In the genomic region with DNA sequence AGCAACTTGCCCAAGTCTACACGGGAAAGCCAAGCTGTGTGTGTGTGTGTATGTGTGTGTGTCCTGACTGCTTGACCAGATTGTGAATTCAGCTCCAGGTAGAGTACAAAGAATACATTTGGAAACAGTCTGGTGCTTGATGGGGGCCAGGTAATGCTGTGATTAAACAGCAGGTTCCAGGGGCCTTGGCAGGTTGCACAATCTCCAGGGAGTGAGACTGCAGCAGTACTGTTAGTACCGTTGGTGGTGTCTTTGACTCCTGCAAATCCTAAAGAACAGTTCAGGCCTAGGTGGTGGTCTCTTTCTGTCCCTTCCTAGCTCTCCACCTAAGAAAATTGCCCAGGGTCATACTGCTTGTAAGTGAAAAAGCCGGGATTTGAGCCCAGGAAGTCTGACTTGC, we compare ENCODE assay signal across 2 cellular contexts.
TF ChIP-seq lines count a peak whose summit lies in the region.

No MANE protein-coding gene starts in this region.

TF ChIP-seq in HepG2, 621 proteins besides CTCF, POLR2A, EP300 and RAD21:
- TF ChIP-seq CEBPG (CRISPR knock-in tag; IDR thresholded peaks at IDR 0.05) (peak; percentile 59), CEBPB (IDR thresholded peaks at IDR 0.05; ENCODE audit: borderline replicate concordance, low read depth, low read length) (peak; percentile 85)
- TF ChIP-seq, protein P1, sequence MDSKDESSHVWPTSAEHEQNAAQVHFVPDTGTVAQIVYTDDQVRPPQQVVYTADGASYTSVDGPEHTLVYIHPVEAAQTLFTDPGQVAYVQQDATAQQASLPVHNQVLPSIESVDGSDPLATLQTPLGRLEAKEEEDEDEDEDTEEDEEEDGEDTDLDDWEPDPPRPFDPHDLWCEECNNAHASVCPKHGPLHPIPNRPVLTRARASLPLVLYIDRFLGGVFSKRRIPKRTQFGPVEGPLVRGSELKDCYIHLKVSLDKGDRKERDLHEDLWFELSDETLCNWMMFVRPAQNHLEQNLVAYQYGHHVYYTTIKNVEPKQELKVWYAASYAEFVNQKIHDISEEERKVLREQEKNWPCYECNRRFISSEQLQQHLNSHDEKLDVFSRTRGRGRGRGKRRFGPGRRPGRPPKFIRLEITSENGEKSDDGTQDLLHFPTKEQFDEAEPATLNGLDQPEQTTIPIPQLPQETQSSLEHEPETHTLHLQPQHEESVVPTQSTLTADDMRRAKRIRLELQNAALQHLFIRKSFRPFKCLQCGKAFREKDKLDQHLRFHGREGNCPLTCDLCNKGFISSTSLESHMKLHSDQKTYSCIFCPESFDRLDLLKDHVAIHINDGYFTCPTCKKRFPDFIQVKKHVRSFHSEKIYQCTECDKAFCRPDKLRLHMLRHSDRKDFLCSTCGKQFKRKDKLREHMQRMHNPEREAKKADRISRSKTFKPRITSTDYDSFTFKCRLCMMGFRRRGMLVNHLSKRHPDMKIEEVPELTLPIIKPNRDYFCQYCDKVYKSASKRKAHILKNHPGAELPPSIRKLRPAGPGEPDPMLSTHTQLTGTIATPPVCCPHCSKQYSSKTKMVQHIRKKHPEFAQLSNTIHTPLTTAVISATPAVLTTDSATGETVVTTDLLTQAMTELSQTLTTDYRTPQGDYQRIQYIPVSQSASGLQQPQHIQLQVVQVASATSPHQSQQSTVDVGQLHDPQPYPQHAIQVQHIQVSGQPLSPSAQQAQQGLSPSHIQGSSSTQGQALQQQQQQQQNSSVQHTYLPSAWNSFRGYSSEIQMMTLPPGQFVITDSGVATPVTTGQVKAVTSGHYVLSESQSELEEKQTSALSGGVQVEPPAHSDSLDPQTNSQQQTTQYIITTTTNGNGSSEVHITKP (CRISPR knock-in tag; IDR thresholded peaks at IDR 0.05; ENCODE audit: low read depth): no peak

TF ChIP-seq in H1, 55 proteins besides CTCF, POLR2A, EP300 and RAD21:
- TF ChIP-seq, protein P2, sequence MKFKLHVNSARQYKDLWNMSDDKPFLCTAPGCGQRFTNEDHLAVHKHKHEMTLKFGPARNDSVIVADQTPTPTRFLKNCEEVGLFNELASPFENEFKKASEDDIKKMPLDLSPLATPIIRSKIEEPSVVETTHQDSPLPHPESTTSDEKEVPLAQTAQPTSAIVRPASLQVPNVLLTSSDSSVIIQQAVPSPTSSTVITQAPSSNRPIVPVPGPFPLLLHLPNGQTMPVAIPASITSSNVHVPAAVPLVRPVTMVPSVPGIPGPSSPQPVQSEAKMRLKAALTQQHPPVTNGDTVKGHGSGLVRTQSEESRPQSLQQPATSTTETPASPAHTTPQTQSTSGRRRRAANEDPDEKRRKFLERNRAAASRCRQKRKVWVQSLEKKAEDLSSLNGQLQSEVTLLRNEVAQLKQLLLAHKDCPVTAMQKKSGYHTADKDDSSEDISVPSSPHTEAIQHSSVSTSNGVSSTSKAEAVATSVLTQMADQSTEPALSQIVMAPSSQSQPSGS (IDR thresholded peaks at IDR 0.05; ENCODE audit: low read length): no peak
- TF ChIP-seq MAFK (IDR thresholded peaks at IDR 0.05; ENCODE audit: low read depth, low read length): no peak
- TF ChIP-seq SIN3A (conservative IDR thresholded peaks at IDR 0.05 in 1 of 2, IDR thresholded peaks at IDR 0.05 in 1 of 2; ENCODE audit: low read depth in 1 of 2, low read length in 2 of 2): no peak
